1 cellular context compared by ENCODE assay signal in genomic region chr2:147937744-147938349, GRCh38.
TF ChIP-seq lines count a peak whose summit lies in the region.

No MANE protein-coding gene starts in this region.

TF ChIP-seq in SK-N-SH treated with all-trans-retinoic acid at 6 μM for 48 hours, 23 proteins besides CTCF, POLR2A, EP300 and RAD21 (continued from another document):
- no peak for TF ChIP-seq CSRNP3 (CRISPR knock-in tag; IDR thresholded peaks at IDR 0.05)
- TF ChIP-seq CREB5 (CRISPR knock-in tag; IDR thresholded peaks at IDR 0.05; ENCODE audit: low read depth) = no peak
- no peak for TF ChIP-seq ZNF565 (CRISPR knock-in tag; conservative IDR thresholded peaks at IDR 0.05; ENCODE audit: low read depth)
